In genomic region chr7:151205749-151206148, GRCh38 we compare ENCODE assay signal across 28 cellular contexts. TPM values are rescaled to one million over a fixed set of nuclear protein-coding genes. Genes with fewer than 3 reads are reported as not detected.
"Had no signal": no experiment of that assay in that cellular context is flagged by ENCODE, and none has a peak within 500 bp of the region (broad histone marks: within the 10 kb centered on the region; RNA-seq: fewer than 3 reads in every experiment).

No MANE protein-coding gene starts in this region.

- H3K4me1 Mint-ChIP-seq: neural crest cell; stimulated activated naive B cell treated with anti-CD40 and anti-IgM and Interleukin-4, amounts not matched to agents 10 μg/mL and 1 μg/mL and 100 μg/mL, for 72 hours had no signal

- ATAC-seq: activated naive CD8-positive, alpha-beta T cell treated with anti-CD3 and anti-CD28 coated beads, Interleukin-2, amount 50 U/mL, for 24 hours; foreskin keratinocyte; left lobe of liver; lower lobe of right lung; mucosa of descending colon; sciatic nerve had no signal

- DNase-seq: activated CD4-positive, CD25-positive, alpha-beta regulatory T cell treated with anti-CD3 and anti-CD28 coated beads, Interleukin-2, amount 50 U/mL, for 72 hours; activated CD8-positive, alpha-beta memory T cell treated with anti-CD3 and anti-CD28 coated beads, Interleukin-2, amount 50 U/mL, for 48 hours; activated effector memory CD4-positive, alpha-beta T cell treated with anti-CD3 and anti-CD28 coated beads, Interleukin-2, amount 50 U/mL, for 16 hours; activated naive CD4-positive, alpha-beta T cell treated with anti-CD3 and anti-CD28 coated beads, Interleukin-2, amount 50 U/mL, for 16 hours; activated naive CD8-positive, alpha-beta T cell treated with anti-CD3 and anti-CD28 coated beads, Interleukin-2, amount 50 U/mL, for 24 hours; activated T-cell treated with anti-CD3 and anti-CD28 coated beads, Interleukin-2, amount 50 U/mL, for 48 hours; effector CD4-positive, alpha-beta T cell; foreskin keratinocyte; lower lobe of right lung; mesendoderm; mucosa of descending colon; occipital lobe; posterior cingulate gyrus; small intestine; stimulated activated CD4-positive, alpha-beta T cell treated with anti-CD3 and anti-CD28 coated beads, Interleukin-2, amount 100 ng/mL, for 24 hours; stimulated activated naive B cell treated with anti-CD40 and anti-IgM and Interleukin-4, amounts not matched to agents 10 μg/mL and 1 μg/mL and 100 μg/mL, for 72 hours; testis; trophoblast cell; uterus; WERI-Rb-1 had no signal

- H3K4me3 ChIP-seq: cardiac muscle cell, lower lobe of right lung, mucosa of descending colon, testis, uterus had no signal

- H3K4me3 Mint-ChIP-seq: activated naive CD8-positive, alpha-beta T cell treated with anti-CD3 and anti-CD28 coated beads, Interleukin-2, amount 50 U/mL, for 24 hours; dendritic cell treated with granulocyte-macrophage colony-stimulating factor and Interleukin-4, amounts not matched to agents 40 ng/mL and 50 ng/mL, for 4 days; neural crest cell; stimulated activated naive B cell treated with anti-CD40 and anti-IgM and Interleukin-4, amounts not matched to agents 10 μg/mL and 1 μg/mL and 100 μg/mL, for 72 hours had no signal

- H3K9me3 Mint-ChIP-seq: activated naive CD8-positive, alpha-beta T cell treated with anti-CD3 and anti-CD28 coated beads, Interleukin-2, amount 50 U/mL, for 24 hours; dendritic cell treated with granulocyte-macrophage colony-stimulating factor and Interleukin-4, amounts not matched to agents 40 ng/mL and 50 ng/mL, for 4 days; neural crest cell; stimulated activated naive B cell treated with anti-CD40 and anti-IgM and Interleukin-4, amounts not matched to agents 10 μg/mL and 1 μg/mL and 100 μg/mL, for 72 hours had no signal

- H3K27me3 ChIP-seq: cardiac muscle cell, testis, uterus had no signal

- H3K36me3 ChIP-seq: cardiac muscle cell, lower lobe of right lung, uterus, WERI-Rb-1 had no signal

- H3K27ac Mint-ChIP-seq: activated naive CD8-positive, alpha-beta T cell treated with anti-CD3 and anti-CD28 coated beads, Interleukin-2, amount 50 U/mL, for 24 hours; dendritic cell treated with granulocyte-macrophage colony-stimulating factor and Interleukin-4, amounts not matched to agents 40 ng/mL and 50 ng/mL, for 4 days; stimulated activated naive B cell treated with anti-CD40 and anti-IgM and Interleukin-4, amounts not matched to agents 10 μg/mL and 1 μg/mL and 100 μg/mL, for 72 hours had no signal

RNA-seq across cellular contexts. Expression of gene H2BK1, which starts 4.5 kb away (rescaled TPM):
- total RNA-seq: activated CD8-positive, alpha-beta memory T cell treated with anti-CD3 and anti-CD28 coated beads for 36 hours; cardiac muscle cell; foreskin keratinocyte; kidney epithelial cell; left lobe of liver; lower lobe of right lung; mucosa of descending colon; neural crest cell; occipital lobe; renal cortical epithelial cell; sciatic nerve; testis had no signal

RNA-seq across cellular contexts. Expression of gene ASB10, which starts 18.7 kb away (rescaled TPM):
- total RNA-seq: activated CD8-positive, alpha-beta memory T cell treated with anti-CD3 and anti-CD28 coated beads for 36 hours; foreskin keratinocyte; kidney epithelial cell; left lobe of liver; lower lobe of right lung; mucosa of descending colon; neural crest cell; occipital lobe; renal cortical epithelial cell; sciatic nerve; uterus had no signal

RNA-seq across cellular contexts. Expression of gene GBX1, which starts 38.3 kb away (rescaled TPM):
- total RNA-seq: activated CD8-positive, alpha-beta memory T cell treated with anti-CD3 and anti-CD28 coated beads for 36 hours; foreskin keratinocyte; kidney epithelial cell; left lobe of liver; lower lobe of right lung; mucosa of descending colon; occipital lobe; renal cortical epithelial cell; sciatic nerve had no signal
